ENCODE assay signal across 18 cellular contexts in genomic region chr20:23229989-23230388, GRCh38.
"Had no signal": no experiment of that assay in that cellular context is flagged by ENCODE, and none has a peak within 500 bp of the region (broad histone marks: within the 10 kb centered on the region; RNA-seq: fewer than 3 reads in every experiment).

No MANE protein-coding gene starts in this region.

- DNase-seq: Karpas-422, KG1, MG63, NCI-H1092 treated with DMSO at 0.1 percent for 48 hours, NCI-H1436, NCI-H187, NCI-H2029, NCI-H2081 treated with DMSO at 0.1 percent for 48 hours, NCI-H2171, NCI-H226, NCI-H446, NCI-H510A, NCI-H524 treated with DMSO at 0.1 percent for 48 hours, NCI-H69, NCI-H774, SHP77, SK-N-SH had no signal

- H3K36me3 ChIP-seq: MG63 had no signal

- H3K9me3 ChIP-seq: MG63, SK-N-SH had no signal

- H3K4me3 ChIP-seq: MG63 had no signal

- H3K27me3 ChIP-seq: MG63 had no signal

- H3K27ac ChIP-seq: RWPE1 had no signal
